ENCODE assay signal across 8 cellular contexts in genomic region chr6:117481278-117481925, GRCh38. TPM values are rescaled to one million over a fixed set of nuclear protein-coding genes. Genes with fewer than 3 reads are reported as not detected.
DNase-seq lines count a peak whose midpoint lies in the region; ATAC-seq and TF ChIP-seq lines count a peak whose summit lies in the region.

No MANE protein-coding gene starts in this region.

- H3K4me1 Mint-ChIP-seq in WTC11 (peaks cover 56% of the 10 kb centered on the region), glutamatergic neuron (ENCODE audit: low read depth, unreplicated experiment) (peaks cover 21% of the 10 kb centered on the region)

- H3K36me3 Mint-ChIP-seq in WTC11 (peaks cover 1% of the 10 kb centered on the region), glutamatergic neuron (ENCODE audit: unreplicated experiment) (no peaks in the 10 kb centered on the region)

- POLR2A ChIA-PET in WTC11 (lab: Charles Lee), result no interaction called here

- WGBS in GM23248 (ENCODE audit: low coverage in 1 of 2, low lambda C conversion rate in 2 of 2, missing lambda C conversion rate in 2 of 2), 2 experiments, result 42 to 50% methylated on average over 22 of the region's 22 CpGs
- 31% methylated on average over 22 of the region's 22 CpGs for WGBS in smooth muscle cell (ENCODE audit: low lambda C conversion rate)

- H3K9me3 Mint-ChIP-seq in WTC11 (peaks cover 2% of the 10 kb centered on the region), glutamatergic neuron (ENCODE audit: unreplicated experiment) (peaks cover 8% of the 10 kb centered on the region)

- H2AFZ ChIP-seq in GM23248 (peak overlapping the region; percentile 77), smooth muscle cell (ENCODE audit: low read depth) (peak overlapping the region; percentile 21)

- intact Hi-C loops in dorsolateral prefrontal cortex (cut with DNase I), result loop anchor here in 1 of 2 donors (10.0 kb wide), 1 partner anchor 73 kb away; no protein-coding TSS in a partner anchor

- peaks cover 26% of the 10 kb centered on the region for H3K4me1 ChIP-seq in GM23248 (ENCODE audit: insufficient read depth)
- peaks cover 14% of the 10 kb centered on the region for H3K4me1 ChIP-seq in smooth muscle cell (ENCODE audit: low read depth)

- ATAC-seq in WTC11, result 0 out of 2 replicates have a peak, but pooled peaks have one; percentile 1

- H3K9me2 ChIP-seq in GM23248 (ENCODE audit: insufficient read depth), result no peaks in the 10 kb centered on the region

- H3K4me3 Mint-ChIP-seq in WTC11 (peak overlapping the region; percentile 80), glutamatergic neuron (ENCODE audit: unreplicated experiment) (peak overlapping the region; percentile 80)

- H3K36me3 ChIP-seq in GM23248 (ENCODE audit: low read depth) (no peaks in the 10 kb centered on the region), smooth muscle cell (ENCODE audit: low read depth) (no peaks in the 10 kb centered on the region)

- H3K9me3 ChIP-seq in GM23248 (ENCODE audit: low read depth) (no peaks in the 10 kb centered on the region), smooth muscle cell (replicated peaks; ENCODE audit: low read depth) (no peaks in the 10 kb centered on the region)

- no peak for TF ChIP-seq CTCF in WTC11 (IDR thresholded peaks at IDR 0.05)
- TF ChIP-seq CTCF in glutamatergic neuron (IDR thresholded peaks at IDR 0.05; ENCODE audit: partially characterized antibody, unreplicated experiment), result no peak
- no peak for TF ChIP-seq CTCF in smooth muscle cell (IDR thresholded peaks at IDR 0.05; ENCODE audit: borderline replicate concordance, insufficient read depth, poor library complexity, severe bottlenecking)
- TF ChIP-seq CTCF in dorsolateral prefrontal cortex (IDR thresholded peaks at IDR 0.05 in 54 of 56, conservative IDR thresholded peaks at IDR 0.05 in 2 of 56; ENCODE audit: low read depth in 1 of 56, partially characterized antibody in 56 of 56), result no peak

- H4K20me1 ChIP-seq in GM23248 (ENCODE audit: insufficient read depth) (no peaks in the 10 kb centered on the region), smooth muscle cell (ENCODE audit: low read depth) (peaks cover 26% of the 10 kb centered on the region)

- DNase-seq in GM23248, result no peak
- DNase-seq in WTC11 (ENCODE audit: low spot score), result peak; percentile 28
- DNase-seq in glutamatergic neuron, result no peak
- DNase-seq in smooth muscle cell (lab: John Stamatoyannopoulos, UW; ENCODE audit: unreplicated experiment), result no peak
- DNase-seq in NCI-H1092 treated with DMSO at 0.1 percent for 48 hours (lab: John Stamatoyannopoulos, UW), result no peak
- no peak for DNase-seq in NCI-H1092 (lab: John Stamatoyannopoulos, UW)
- DNase-seq in hippocampal formation (lab: John Stamatoyannopoulos, UW), result no peak
- DNase-seq in dorsolateral prefrontal cortex, result no peak

- peak overlapping the region; percentile 65 for H3K4me2 ChIP-seq in GM23248 (ENCODE audit: unreplicated experiment)
- peak overlapping the region; percentile 98 for H3K4me2 ChIP-seq in smooth muscle cell

- peaks cover 40% of the 10 kb centered on the region for H3F3A ChIP-seq in GM23248 (ENCODE audit: insufficient read depth)
- H3F3A ChIP-seq in smooth muscle cell (ENCODE audit: low read depth), result peaks cover 17% of the 10 kb centered on the region

- H3K27ac Mint-ChIP-seq in WTC11, result no peak overlapping the region
- peak overlapping the region; percentile 36 for H3K27ac Mint-ChIP-seq in glutamatergic neuron (ENCODE audit: unreplicated experiment)

- peaks cover 28% of the 10 kb centered on the region for H3K79me2 ChIP-seq in GM23248 (ENCODE audit: insufficient read depth)
- H3K79me2 ChIP-seq in smooth muscle cell (ENCODE audit: low read depth), result peaks cover 31% of the 10 kb centered on the region

- H3K27me3 Mint-ChIP-seq in WTC11 (ENCODE audit: low read depth) (peaks cover 24% of the 10 kb centered on the region), glutamatergic neuron (ENCODE audit: unreplicated experiment) (peaks cover 11% of the 10 kb centered on the region)

- H3K27me3 ChIP-seq in GM23248 (replicated peaks; ENCODE audit: insufficient read depth) (no peaks in the 10 kb centered on the region), smooth muscle cell (ENCODE audit: low read depth) (no peaks in the 10 kb centered on the region), dorsolateral prefrontal cortex (no peaks in the 10 kb centered on the region)

- H3K9ac ChIP-seq in GM23248, result 0 out of 2 replicates have a peak overlapping the region, but pooled peaks have one; percentile 95
- H3K9ac ChIP-seq in smooth muscle cell (ENCODE audit: low read depth), result no peak overlapping the region

- in situ Hi-C loops in GM23248 (cut with MboI), result no loop called here

- H3K27ac ChIP-seq in GM23248 (peak overlapping the region; percentile 83), smooth muscle cell (ENCODE audit: low read depth) (no peak overlapping the region), dorsolateral prefrontal cortex (peak overlapping the region in 12 of 59 donors; percentile 8 to 80 (median 40))

- peak overlapping the region; percentile 77; the same call in 1 of the 2 replicates for H3K4me3 ChIP-seq in GM23248
- H3K4me3 ChIP-seq in smooth muscle cell, result peak overlapping the region; percentile 98
- H3K4me3 ChIP-seq in dorsolateral prefrontal cortex, result peak overlapping the region in 22 of 59 donors; percentile 67 to 89 (median 80)

- CTCF ChIA-PET in WTC11 (lab: Charles Lee), result interaction anchor here (0.9 to 2.2 kb wide), 5 partner anchors 29 to 123 kb away, joined by 4 to 6 read pairs (median 4); no protein-coding TSS in a partner anchor

TF ChIP-seq in WTC11, 78 proteins besides CTCF, POLR2A, EP300 and RAD21 (continues in another document):
- TF ChIP-seq IRF1 (CRISPR knock-in tag; IDR thresholded peaks at IDR 0.05) (no peak), ZSCAN18 (CRISPR knock-in tag; IDR thresholded peaks at IDR 0.05) (no peak), RELA (CRISPR knock-in tag; IDR thresholded peaks at IDR 0.05; ENCODE audit: borderline replicate concordance) (no peak), ZNF232 (CRISPR knock-in tag; IDR thresholded peaks at IDR 0.05) (0 out of 2 replicates have a peak, but pooled peaks have one; percentile 37), FOXP4 (CRISPR knock-in tag; IDR thresholded peaks at IDR 0.05) (0 out of 2 replicates have a peak, but pooled peaks have one; percentile 27), GABPB1 (CRISPR knock-in tag; IDR thresholded peaks at IDR 0.05) (peak; percentile 77), SMAD3 (CRISPR knock-in tag; IDR thresholded peaks at IDR 0.05; ENCODE audit: borderline replicate concordance) (0 out of 2 replicates have a peak, but pooled peaks have one; percentile 58), MAX (CRISPR knock-in tag; IDR thresholded peaks at IDR 0.05) (peak; percentile 37; the same call in 1 of the 2 replicates)

RNA-seq across cellular contexts. Expression of gene DCBLD1, which starts 1.1 kb away (rescaled TPM):
- 38.4 and 52.0 TPM in 2 replicates for total RNA-seq in GM23248 (2014; rRNA removed; shearing (Covaris generic))
- polyA plus RNA-seq in GM23248 (2016; fragmentation: Nextera tagmentation; extraction: Ambion mirVana), result 24.0 and 25.1 TPM in 2 replicates
- 9.6 to 11.2 TPM (median 10.6 TPM) in 3 replicates for total RNA-seq in WTC11 (2021)
- total RNA-seq in glutamatergic neuron (ENCODE audit: unreplicated experiment), result 25.1 TPM
- total RNA-seq in smooth muscle cell, result 82.1 and 86.1 TPM in 2 replicates
- polyA plus RNA-seq in smooth muscle cell, result 44.6 and 77.5 TPM in 2 replicates
- total RNA-seq in dorsolateral prefrontal cortex, result 10 to 100 TPM in 88 of 120 experiments, 1 to 10 TPM in 32; 7.0 to 20.0 (median 12.1) TPM

RNA-seq across cellular contexts. Expression of gene ROS1, which starts 55.7 kb away (rescaled TPM):
- total RNA-seq in GM23248 (2014; rRNA removed; shearing (Covaris generic)), result 0.43 and 0.76 TPM in 2 replicates
- polyA plus RNA-seq in GM23248 (2016; fragmentation: Nextera tagmentation; extraction: Ambion mirVana) (0.16 and 0.20 TPM in 2 replicates), smooth muscle cell (0.03 and 0.08 TPM in 2 replicates)
- total RNA-seq in WTC11 (2021) (0.02 to 0.05 TPM (median 0.05 TPM) in 3 replicates), glutamatergic neuron (ENCODE audit: unreplicated experiment) (not detected), smooth muscle cell (0.09 and 3.0 TPM in 2 replicates), dorsolateral prefrontal cortex (10 to 100 TPM in 54 of 120 experiments, 1 to 10 TPM in 66; 2.9 to 24.2 (median 9.3) TPM)
